Comparison of ENCODE assay signal across 12 cellular contexts in the genomic region with DNA sequence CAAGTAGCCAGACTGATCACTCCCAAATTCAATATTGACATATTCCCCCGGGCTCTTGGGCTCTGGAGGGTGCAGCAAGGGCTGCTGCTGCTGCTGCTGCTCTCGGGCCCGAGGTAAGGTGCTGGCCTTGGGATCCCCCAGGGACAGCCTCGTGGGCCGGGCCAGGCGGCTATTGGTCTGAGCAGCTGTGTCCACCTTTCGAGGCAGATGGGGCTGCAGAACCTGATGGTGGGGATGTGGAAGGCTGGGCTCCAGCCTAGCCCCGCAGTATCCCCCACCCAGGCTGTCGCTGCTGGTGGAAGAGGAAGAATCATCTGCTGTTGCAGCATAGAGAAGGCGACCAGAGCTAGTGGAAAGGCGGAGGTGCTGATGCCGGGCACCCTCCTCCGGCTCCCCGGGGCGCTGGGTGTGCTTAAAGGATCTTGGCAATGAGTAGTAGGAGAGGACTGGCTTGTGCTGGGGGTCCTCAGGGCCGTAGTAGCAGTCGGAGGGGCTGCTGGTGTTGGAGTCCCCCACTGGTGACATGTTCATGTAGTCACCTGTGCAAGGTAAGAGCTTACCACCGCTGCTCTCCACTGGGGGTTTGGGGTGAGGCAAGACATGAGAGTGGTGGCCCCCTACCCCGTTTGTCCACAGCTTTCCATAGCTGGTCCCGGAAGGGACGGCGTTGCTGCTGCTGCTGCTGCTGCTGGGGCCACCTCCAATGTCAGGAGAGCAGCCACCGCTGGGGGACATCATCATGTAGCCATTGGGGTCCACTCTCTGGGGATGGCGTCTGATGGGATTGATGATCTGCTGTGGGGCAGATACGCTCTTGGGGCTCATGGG. TPM values are rescaled to one million over a fixed set of nuclear protein-coding genes. Genes with fewer than 3 reads are reported as not detected.
DNase-seq lines count a peak whose midpoint lies in the region; ATAC-seq, FAIRE-seq and TF ChIP-seq lines count a peak whose summit lies in the region.
"Had no signal": no experiment of that assay in that cellular context is flagged by ENCODE, and none has a peak within 500 bp of the region (broad histone marks: within the 10 kb centered on the region; RNA-seq: fewer than 3 reads in every experiment).

No MANE protein-coding gene starts in this region.

- no peak overlapping the region for H3K56ac ChIP-seq in H9 (ENCODE audit: insufficient read length, low read depth, low read length)

- H3K9me3 ChIP-seq in astrocyte (ENCODE audit: insufficient read depth, low read depth, low read length): no peaks in the 10 kb centered on the region
- H3K9me3 ChIP-seq in kidney (ENCODE audit: control insufficient read depth in 1 of 2, low read length in 2 of 2): no peaks in the 10 kb centered on the region
- no peaks in the 10 kb centered on the region for H3K9me3 ChIP-seq in smooth muscle cell (replicated peaks; ENCODE audit: low read depth)
- no peaks in the 10 kb centered on the region for H3K9me3 ChIP-seq in H9 (ENCODE audit: control insufficient read depth, low read depth, low read length)

- H2BK15ac ChIP-seq in H9 (ENCODE audit: low read depth, low read length): no peak overlapping the region

- peaks cover 3% of the 10 kb centered on the region for H3K36me3 ChIP-seq in astrocyte (ENCODE audit: insufficient read depth, low read length)
- H3K36me3 ChIP-seq in kidney (ENCODE audit: control insufficient read depth in 1 of 2, insufficient read depth in 2 of 2, low read length in 2 of 2): no peaks in the 10 kb centered on the region
- H3K36me3 ChIP-seq in smooth muscle cell (ENCODE audit: low read depth): no peaks in the 10 kb centered on the region

- H3K14ac ChIP-seq in H9 (ENCODE audit: insufficient read depth, low read length): no peak overlapping the region

- WGBS in smooth muscle cell (ENCODE audit: low lambda C conversion rate): 96% methylated on average over 25 of the region's 25 CpGs
- no CpG with 5 or more reads among the region's 25 CpGs for WGBS in H9 (ENCODE audit: extremely low coverage, insufficient read length, low lambda C conversion rate)

- H3K4me1 Mint-ChIP-seq in astrocyte (ENCODE audit: low read depth, unreplicated experiment): peaks cover 23% of the 10 kb centered on the region
- peaks cover 39 to 52% of the 10 kb centered on the region in 2 experiments for H3K4me1 Mint-ChIP-seq in H9

- FAIRE-seq in astrocyte (lab: Jason Lieb, UNC) (no peak), kidney (lab: Jason Lieb, UNC) (no peak)
- FAIRE-seq: endometrium, GM18507 had no signal

- H2BK12ac ChIP-seq in H9 (ENCODE audit: insufficient read length, low read depth, low read length): no peak overlapping the region

- H3K27me3 ChIP-seq in astrocyte (ENCODE audit: insufficient read depth, low read length) (no peaks in the 10 kb centered on the region), smooth muscle cell (ENCODE audit: low read depth) (no peaks in the 10 kb centered on the region), H9 (ENCODE audit: insufficient read depth, low read length) (no peaks in the 10 kb centered on the region)

- no peak overlapping the region for H3K18ac ChIP-seq in H9 (ENCODE audit: insufficient read length, low read depth, low read length)

- TF ChIP-seq CTCF in astrocyte (IDR thresholded peaks at IDR 0.05; ENCODE audit: insufficient read depth, low read depth, low read length) (no peak), kidney (IDR thresholded peaks at IDR 0.05; ENCODE audit: borderline replicate concordance, extremely low read depth, insufficient read depth) (no peak), smooth muscle cell (IDR thresholded peaks at IDR 0.05; ENCODE audit: borderline replicate concordance, insufficient read depth, poor library complexity, severe bottlenecking) (no peak), H9 (conservative IDR thresholded peaks at IDR 0.05) (no peak)

- peak overlapping the region; percentile 79 for H3K4me3 Mint-ChIP-seq in astrocyte (ENCODE audit: unreplicated experiment)
- peak overlapping the region in 1 of 2 experiments; percentile 12; a peak in 1 of 5 replicates for H3K4me3 Mint-ChIP-seq in H9
- H3K4me3 Mint-ChIP-seq: activated CD4-positive, alpha-beta memory T cell treated with anti-CD3 and anti-CD28 coated beads for 36 hours had no signal

- no peak overlapping the region for H2AK5ac ChIP-seq in H9 (ENCODE audit: insufficient read length, low read length)

- no peak overlapping the region for H2BK120ac ChIP-seq in H9 (ENCODE audit: low read depth, low read length, poor library complexity, severe bottlenecking)

- no peak overlapping the region for H2BK20ac ChIP-seq in H9 (ENCODE audit: low read depth, low read length, poor library complexity, severe bottlenecking)

- no peaks in the 10 kb centered on the region for H3K9me3 Mint-ChIP-seq in astrocyte (ENCODE audit: unreplicated experiment)
- peaks cover 0 to 4% of the 10 kb centered on the region in 2 experiments; a peak in 3 of 5 replicates for H3K9me3 Mint-ChIP-seq in H9
- H3K9me3 Mint-ChIP-seq: activated CD4-positive, alpha-beta memory T cell treated with anti-CD3 and anti-CD28 coated beads for 36 hours had no signal

- H3K79me1 ChIP-seq in H9 (ENCODE audit: insufficient read depth, low read depth, low read length, poor library complexity, severe bottlenecking): peaks cover 5% of the 10 kb centered on the region

- H3T11ph ChIP-seq in H9 (ENCODE audit: low read length): no peak overlapping the region

- no peak overlapping the region for H2BK5ac ChIP-seq in H9 (ENCODE audit: insufficient read length, low read length)

- H4K20me1 ChIP-seq in astrocyte (ENCODE audit: insufficient read depth, low read length) (peaks cover 40% of the 10 kb centered on the region), smooth muscle cell (ENCODE audit: low read depth) (peaks cover 38% of the 10 kb centered on the region), H9 (ENCODE audit: control insufficient read depth, insufficient read depth, insufficient read length) (no peaks in the 10 kb centered on the region)

- H3K27ac Mint-ChIP-seq in astrocyte (ENCODE audit: unreplicated experiment): no peak overlapping the region
- H3K27ac Mint-ChIP-seq in H9: peak overlapping the region in 1 of 3 experiments; percentile 62; a peak in 2 of 7 replicates
- H3K27ac Mint-ChIP-seq: activated CD4-positive, alpha-beta memory T cell treated with anti-CD3 and anti-CD28 coated beads for 36 hours had no signal

- no peaks in the 10 kb centered on the region for H3K27me3 Mint-ChIP-seq in astrocyte (ENCODE audit: low read depth, unreplicated experiment)
- peaks cover 1% of the 10 kb centered on the region; the same call in 1 of the 2 replicates for H3K27me3 Mint-ChIP-seq in H9 (ENCODE audit: low read depth)

- intact Hi-C loops in kidney (cut with DNase I): loop anchor here (10.0 kb wide), 1 partner anchor 141 kb away; no protein-coding TSS in a partner anchor

- H3K4me3 ChIP-seq in astrocyte (ENCODE audit: insufficient read depth, low read depth, low read length) (peak overlapping the region; percentile 61), kidney (ENCODE audit: low read length in 2 of 2) (peak overlapping the region; percentile 23 to 68), smooth muscle cell (peak overlapping the region; percentile 77)

- H4K5ac ChIP-seq in H9 (ENCODE audit: insufficient read length, low read depth, low read length): no peak overlapping the region

- no peaks in the 10 kb centered on the region for H3F3A ChIP-seq in smooth muscle cell (ENCODE audit: low read depth)

- H3K4me1 ChIP-seq in astrocyte (ENCODE audit: insufficient read depth, low read length): peaks cover 53% of the 10 kb centered on the region
- H3K4me1 ChIP-seq in kidney (ENCODE audit: control insufficient read depth in 1 of 2, insufficient read depth in 1 of 2, low read depth in 1 of 2, low read length in 2 of 2): peaks cover 8 to 29% of the 10 kb centered on the region in 2 donors
- peaks cover 34% of the 10 kb centered on the region for H3K4me1 ChIP-seq in smooth muscle cell (ENCODE audit: low read depth)
- peaks cover 2% of the 10 kb centered on the region; the same call in 1 of the 2 replicates for H3K4me1 ChIP-seq in H9 (ENCODE audit: insufficient read depth, low read length)

- DNase-seq in GM03348 (ENCODE audit: low spot score): peak; percentile 19
- no peak for DNase-seq in astrocyte (ENCODE audit: low read depth)
- DNase-seq in kidney: peak; percentile 76
- no peak for DNase-seq in smooth muscle cell (lab: John Stamatoyannopoulos, UW; ENCODE audit: unreplicated experiment)
- DNase-seq in NCI-H446 treated with DMSO at 0.1 percent for 48 hours (lab: John Stamatoyannopoulos, UW): no peak
- no peak for DNase-seq in H9

- ATAC-seq in GM18873 (IDR thresholded peaks at IDR 0.05; ENCODE audit: low FRiP score, unreplicated experiment): no peak
- ATAC-seq in HG03565 (IDR thresholded peaks at IDR 0.05; ENCODE audit: unreplicated experiment): no peak

- H2AFZ ChIP-seq in astrocyte (ENCODE audit: low read depth, low read length): no peak overlapping the region
- no peak overlapping the region for H2AFZ ChIP-seq in smooth muscle cell (ENCODE audit: low read depth)
- H2AFZ ChIP-seq in H9 (ENCODE audit: low read length): no peak overlapping the region
- H2AFZ ChIP-seq: parathyroid adenoma had no signal

- peaks cover 83% of the 10 kb centered on the region for H3K79me2 ChIP-seq in astrocyte (ENCODE audit: insufficient read depth, low read length)
- H3K79me2 ChIP-seq in smooth muscle cell (ENCODE audit: low read depth): peaks cover 76% of the 10 kb centered on the region
- H3K79me2 ChIP-seq in H9 (ENCODE audit: insufficient read depth, low read length): peaks cover 8% of the 10 kb centered on the region; the same call in 1 of the 2 replicates
- H3K79me2 ChIP-seq: parathyroid adenoma had no signal

- H3K36me3 Mint-ChIP-seq in astrocyte (ENCODE audit: low read depth, unreplicated experiment) (peaks cover 29% of the 10 kb centered on the region), H9 (ENCODE audit: insufficient read depth in 1 of 3, low read depth in 3 of 3) (peaks cover 23 to 36% (median 34%) of the 10 kb centered on the region in 3 experiments)
- H3K36me3 Mint-ChIP-seq: activated CD4-positive, alpha-beta memory T cell treated with anti-CD3 and anti-CD28 coated beads for 36 hours had no signal

- no peak overlapping the region for H4K91ac ChIP-seq in H9 (ENCODE audit: insufficient read length, low read depth, low read length)

- peak overlapping the region; percentile 82 for H3K4me2 ChIP-seq in astrocyte (ENCODE audit: low read length)
- peak overlapping the region; percentile 90 for H3K4me2 ChIP-seq in smooth muscle cell
- no peak overlapping the region for H3K4me2 ChIP-seq in H9 (ENCODE audit: insufficient read depth, insufficient read length, low read length)

- no peak overlapping the region for H4K8ac ChIP-seq in H9 (replicated peaks; ENCODE audit: insufficient read length, low read depth, low read length)

- H3K23me2 ChIP-seq in H9 (ENCODE audit: insufficient read length, low read depth, low read length, poor library complexity, severe bottlenecking): peaks cover 27% of the 10 kb centered on the region

- H3K27ac ChIP-seq in astrocyte (ENCODE audit: low read depth, low read length): peak overlapping the region; percentile 7
- H3K27ac ChIP-seq in kidney (ENCODE audit: low read depth in 2 of 2, low read length in 2 of 2): peak overlapping the region; percentile 8 to 33
- H3K27ac ChIP-seq in smooth muscle cell (ENCODE audit: low read depth): no peak overlapping the region
- no peak overlapping the region for H3K27ac ChIP-seq in H9 (ENCODE audit: insufficient read length, low read depth, low read length)
- H3K27ac ChIP-seq: parathyroid adenoma had no signal

- H3K9ac ChIP-seq in astrocyte (ENCODE audit: low read length) (peak overlapping the region; percentile 84), kidney (ENCODE audit: low read length in 2 of 2) (peak overlapping the region in 1 of 2 donors; percentile 40), smooth muscle cell (ENCODE audit: low read depth) (no peak overlapping the region), H9 (ENCODE audit: extremely low read depth, insufficient read length, low read length) (no peak overlapping the region)
- H3K9ac ChIP-seq: parathyroid adenoma had no signal

- no peak overlapping the region for H3K23ac ChIP-seq in H9 (ENCODE audit: insufficient read length, low read depth, low read length)

- no peak overlapping the region for H3K4ac ChIP-seq in H9 (ENCODE audit: low read depth, low read length)

RNA-seq across cellular contexts. Expression of gene IRS1, which starts 3.4 kb away (rescaled TPM):
- total RNA-seq in astrocyte (34.2 and 45.0 TPM in 2 replicates), kidney (13.4 TPM), smooth muscle cell (14.3 and 14.6 TPM in 2 replicates), H9 (2021) (15.0 and 16.3 TPM in 2 replicates)
- polyA plus RNA-seq in kidney (ENCODE audit: insufficient read depth, low read depth, low replicate concordance) (4.5 TPM), smooth muscle cell (8.6 and 9.4 TPM in 2 replicates)

RNA-seq across cellular contexts. Expression of gene RHBDD1, which starts 39.6 kb away (rescaled TPM):
- total RNA-seq in astrocyte (30.2 and 31.3 TPM in 2 replicates), kidney (49.9 TPM), smooth muscle cell (20.7 and 28.3 TPM in 2 replicates), H9 (2021) (23.0 and 24.9 TPM in 2 replicates)
- polyA plus RNA-seq in kidney (ENCODE audit: insufficient read depth, low read depth, low replicate concordance) (8.3 TPM), smooth muscle cell (11.3 and 12.8 TPM in 2 replicates)

Comparison
In these comparisons a context has a peak if more than half of its experiments do, and no peak if none do; other contexts are left out.
1. DNase-seq: peak in GM03348 (single experiment) and kidney (single experiment); none in astrocyte (single experiment), smooth muscle cell (single experiment), NCI-H446 treated with DMSO at 0.1 percent for 48 hours (single experiment) and H9 (single experiment).
2. H3K27ac ChIP-seq: peak in astrocyte (single experiment) and kidney (2 of 2); none in smooth muscle cell (single experiment) and H9 (single experiment).
3. Peak in every context shown above with its lines, with median percentiles within 50 percentile points of each other: H3K4me3 ChIP-seq.